9 cellular contexts compared by ENCODE assay signal in the genomic region with DNA sequence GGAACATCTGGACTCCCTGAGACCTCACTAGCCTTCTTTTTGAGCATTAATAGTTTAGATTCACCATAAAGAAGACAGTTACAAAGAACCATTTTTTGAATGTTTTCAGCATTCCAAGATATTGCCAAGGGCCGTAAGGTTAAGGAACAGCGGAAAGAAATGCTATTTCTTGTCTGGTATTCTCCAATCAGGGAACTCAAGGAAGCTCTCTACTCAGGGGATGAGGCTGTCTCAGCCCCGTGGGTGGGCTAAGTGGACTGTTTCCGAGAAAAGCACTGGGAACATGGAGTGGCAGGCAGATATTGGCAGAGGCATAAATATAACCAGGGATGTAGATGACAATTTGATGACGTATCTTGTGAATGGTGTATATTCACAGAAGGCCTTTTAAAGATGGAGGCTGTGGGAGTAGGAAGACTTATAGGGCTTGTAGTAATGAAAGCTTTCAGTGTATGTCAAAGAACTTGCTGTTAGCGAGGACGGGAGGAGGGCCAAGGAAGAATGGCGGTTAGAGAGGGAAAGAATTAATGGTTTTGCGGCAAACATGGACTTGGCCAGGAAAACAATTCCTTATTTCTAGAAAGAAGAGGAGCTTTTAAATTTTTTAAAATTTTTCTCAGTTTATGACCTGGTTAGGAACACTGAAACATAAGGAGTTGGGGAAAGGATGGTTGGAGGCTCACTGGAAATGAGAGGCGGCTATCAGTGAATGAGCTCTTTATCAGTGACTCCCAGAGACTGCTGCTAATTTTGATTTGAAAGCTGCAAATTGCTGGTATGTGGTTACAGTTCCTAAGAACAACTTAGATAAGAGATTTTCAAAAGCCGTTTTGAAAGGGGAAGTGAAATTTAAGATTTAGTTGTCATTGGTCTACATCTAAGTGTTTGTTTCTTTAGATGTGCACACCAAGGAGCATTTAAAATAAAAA.
DNase-seq lines count a peak whose midpoint lies in the region; ATAC-seq and TF ChIP-seq lines count a peak whose summit lies in the region.
"Had no signal": no experiment of that assay in that cellular context is flagged by ENCODE, and none has a peak within 500 bp of the region (broad histone marks: within the 10 kb centered on the region; RNA-seq: fewer than 3 reads in every experiment).

No MANE protein-coding gene starts in this region.

- no peak overlapping the region for H4K5ac ChIP-seq in H9 (ENCODE audit: insufficient read length, low read depth, low read length)

- no peaks in the 10 kb centered on the region for H3K9me3 Mint-ChIP-seq in H9
- H3K9me3 Mint-ChIP-seq: CD4-positive, CD25-positive, alpha-beta regulatory T cell had no signal

- no peak for TF ChIP-seq CTCF in transverse colon (IDR thresholded peaks at IDR 0.05)
- TF ChIP-seq CTCF in lower leg skin (IDR thresholded peaks at IDR 0.05): no peak
- TF ChIP-seq CTCF in H9 (conservative IDR thresholded peaks at IDR 0.05): no peak

- H3K9ac ChIP-seq in H9 (ENCODE audit: extremely low read depth, insufficient read length, low read length): no peak overlapping the region

- no peak overlapping the region for H3K18ac ChIP-seq in H9 (ENCODE audit: insufficient read length, low read depth, low read length)

- no peak overlapping the region for H3K4me3 Mint-ChIP-seq in H9
- H3K4me3 Mint-ChIP-seq: CD4-positive, CD25-positive, alpha-beta regulatory T cell had no signal

- no peak overlapping the region for H3K23ac ChIP-seq in H9 (ENCODE audit: insufficient read length, low read depth, low read length)

- no peaks in the 10 kb centered on the region; a peak in 2 of 7 replicates for H3K36me3 Mint-ChIP-seq in H9 (ENCODE audit: insufficient read depth in 1 of 3, low read depth in 3 of 3)
- H3K36me3 Mint-ChIP-seq: CD4-positive, CD25-positive, alpha-beta regulatory T cell had no signal

- no peaks in the 10 kb centered on the region for H3K79me1 ChIP-seq in H9 (ENCODE audit: insufficient read depth, low read depth, low read length, poor library complexity, severe bottlenecking)

- no peaks in the 10 kb centered on the region for H3K36me3 ChIP-seq in transverse colon

- H3K27me3 Mint-ChIP-seq in H9 (ENCODE audit: low read depth): peaks cover 3% of the 10 kb centered on the region

- no peaks in the 10 kb centered on the region for H3K23me2 ChIP-seq in H9 (ENCODE audit: insufficient read length, low read depth, low read length, poor library complexity, severe bottlenecking)

- H2BK20ac ChIP-seq in H9 (ENCODE audit: low read depth, low read length, poor library complexity, severe bottlenecking): no peak overlapping the region

- H3K4me3 ChIP-seq in transverse colon: no peak overlapping the region
- no peak overlapping the region for H3K4me3 ChIP-seq in lower leg skin (ENCODE audit: low read depth, poor library complexity, severe bottlenecking)

- H4K8ac ChIP-seq in H9 (replicated peaks; ENCODE audit: insufficient read length, low read depth, low read length): no peak overlapping the region

- H3K27me3 ChIP-seq in transverse colon (no peaks in the 10 kb centered on the region), H9 (ENCODE audit: insufficient read depth, low read length) (no peaks in the 10 kb centered on the region; the same call in 1 of the 2 replicates)

- H3K4ac ChIP-seq in H9 (ENCODE audit: low read depth, low read length): no peak overlapping the region

- in situ Hi-C loops in transverse colon (cut with MboI; ENCODE audit: low pct_ligation_motif_present in 1 of 4, low pct_unique_long_range_greater_than_20kb in 1 of 4, low sequenced_read_pairs in 3 of 4): loop anchor here in 2 of 4 donors (10.0 to 25.0 kb wide), 2 partner anchors 105 to 108 kb away; a partner anchor contains a TSS

- H3K56ac ChIP-seq in H9 (ENCODE audit: insufficient read length, low read depth, low read length): no peak overlapping the region

- no peak overlapping the region for H3K27ac Mint-ChIP-seq in H9
- H3K27ac Mint-ChIP-seq: CD4-positive, CD25-positive, alpha-beta regulatory T cell had no signal

- H3K27ac ChIP-seq in transverse colon: peak overlapping the region; percentile 21 to 78 (median 50)
- no peak overlapping the region for H3K27ac ChIP-seq in H9 (ENCODE audit: insufficient read length, low read depth, low read length)

- WGBS in transverse colon (ENCODE audit: low coverage in 1 of 2), 2 donors: 56% methylated on average over 6 to 11 of the region's 11 CpGs
- 76 to 77% methylated on average over 11 of the region's 11 CpGs for WGBS in lower leg skin, 2 donors
- WGBS in H9 (ENCODE audit: extremely low coverage, insufficient read length, low lambda C conversion rate): no CpG with 5 or more reads among the region's 11 CpGs

- H4K20me1 ChIP-seq in H9 (ENCODE audit: control insufficient read depth, insufficient read depth, insufficient read length): no peaks in the 10 kb centered on the region

- H2BK15ac ChIP-seq in H9 (ENCODE audit: low read depth, low read length): no peak overlapping the region

- no peak overlapping the region for H3T11ph ChIP-seq in H9 (ENCODE audit: low read length)

- intact Hi-C loops in transverse colon (cut with DNase I; ENCODE audit: low total_unique reads): no loop called here
- intact Hi-C loops in lower leg skin (cut with DNase I; ENCODE audit: low total_unique reads): no loop called here

- no peak overlapping the region for H4K91ac ChIP-seq in H9 (ENCODE audit: insufficient read length, low read depth, low read length)

- H2BK5ac ChIP-seq in H9 (ENCODE audit: insufficient read length, low read length): no peak overlapping the region

- no peak overlapping the region for H2AK5ac ChIP-seq in H9 (ENCODE audit: insufficient read length, low read length)

- DNase-seq in AML-193 (lab: John Stamatoyannopoulos, UW) (peak; percentile 31 to 35), dedifferentiated amniotic fluid mesenchymal stem cell (ENCODE audit: extremely low spot score) (peak; percentile 34), transverse colon (no peak), lower leg skin (ENCODE audit: low spot score in 2 of 2) (no peak), kidney tubule cell (ENCODE audit: low spot score) (no peak), H9 (no peak)
- DNase-seq: CD4-positive, CD25-positive, alpha-beta regulatory T cell had no signal

- peak; percentile 54 for ATAC-seq in GM19467 (IDR thresholded peaks at IDR 0.05; ENCODE audit: unreplicated experiment)
- ATAC-seq in HG03521 (IDR thresholded peaks at IDR 0.05; ENCODE audit: unreplicated experiment): peak; percentile 46

- no peak overlapping the region for H3K4me2 ChIP-seq in H9 (ENCODE audit: insufficient read depth, insufficient read length, low read length)

- TF ChIP-seq EP300 in transverse colon (IDR thresholded peaks at IDR 0.05; ENCODE audit: low read depth): no peak

- no peak overlapping the region for H2AFZ ChIP-seq in H9 (ENCODE audit: low read length)

- H3K4me1 ChIP-seq in transverse colon (peaks cover 34 to 60% (median 40%) of the 10 kb centered on the region in 4 donors), H9 (ENCODE audit: insufficient read depth, low read length) (no peaks in the 10 kb centered on the region; the same call in 1 of the 2 replicates)

- H3K14ac ChIP-seq in H9 (ENCODE audit: insufficient read depth, low read length): no peak overlapping the region

- H3K9me3 ChIP-seq in transverse colon (no peaks in the 10 kb centered on the region), H9 (ENCODE audit: control insufficient read depth, low read depth, low read length) (no peaks in the 10 kb centered on the region)

- peaks cover 0 to 8% of the 10 kb centered on the region in 2 experiments; a peak in 1 of 4 replicates for H3K4me1 Mint-ChIP-seq in H9

- H2BK12ac ChIP-seq in H9 (ENCODE audit: insufficient read length, low read depth, low read length): no peak overlapping the region

- TF ChIP-seq POLR2A in transverse colon (IDR thresholded peaks at IDR 0.05) (no peak), lower leg skin (IDR thresholded peaks at IDR 0.05) (no peak)

- H3K79me2 ChIP-seq in H9 (ENCODE audit: insufficient read depth, low read length): no peaks in the 10 kb centered on the region

- H2BK120ac ChIP-seq in H9 (ENCODE audit: low read depth, low read length, poor library complexity, severe bottlenecking): no peak overlapping the region

Comparison
In these comparisons a context has a peak if more than half of its experiments do, and no peak if none do; other contexts are left out.
1. DNase-seq: peak in AML-193 (2 of 2) and dedifferentiated amniotic fluid mesenchymal stem cell (single experiment); none in transverse colon (single experiment), lower leg skin (0 of 2), kidney tubule cell (single experiment) and H9 (single experiment).